ENCODE assay signal across 22 cellular contexts in genomic region chr2:42573256-42573655, GRCh38.
"Had no signal": no experiment of that assay in that cellular context is flagged by ENCODE, and none has a peak within 500 bp of the region (broad histone marks: within the 10 kb centered on the region; RNA-seq: fewer than 3 reads in every experiment).

No MANE protein-coding gene starts in this region.

- H3K4me2 ChIP-seq: KMS-11 had no signal

- H3K27ac ChIP-seq: brain microvascular endothelial cell, cardiac muscle cell, KMS-11 had no signal

- H3K27ac Mint-ChIP-seq: activated naive CD4-positive, alpha-beta T cell treated with anti-CD3 and anti-CD28 coated beads, Interleukin-2, amount 50 U/mL, for 72 hours; activated naive CD8-positive, alpha-beta T cell treated with anti-CD3 and anti-CD28 coated beads, Interleukin-2, amount 50 U/mL, for 24 hours; activated T-helper 17 cell treated with anti-CD3 and anti-CD28 coated beads, Interleukin-2, amount 50 U/mL, for 72 hours had no signal

- H3K27me3 Mint-ChIP-seq: activated naive CD8-positive, alpha-beta T cell treated with anti-CD3 and anti-CD28 coated beads, Interleukin-2, amount 50 U/mL, for 24 hours; activated T-helper 17 cell treated with anti-CD3 and anti-CD28 coated beads, Interleukin-2, amount 50 U/mL, for 72 hours had no signal

- H3K4me3 Mint-ChIP-seq: activated naive CD8-positive, alpha-beta T cell treated with anti-CD3 and anti-CD28 coated beads, Interleukin-2, amount 50 U/mL, for 24 hours; activated T-helper 17 cell treated with anti-CD3 and anti-CD28 coated beads, Interleukin-2, amount 50 U/mL, for 72 hours had no signal

- H3K9ac ChIP-seq: KMS-11 had no signal

- ATAC-seq: activated naive CD4-positive, alpha-beta T cell treated with anti-CD3 and anti-CD28 coated beads, Interleukin-2, amount 50 U/mL, for 72 hours; activated naive CD8-positive, alpha-beta T cell treated with anti-CD3 and anti-CD28 coated beads, Interleukin-2, amount 50 U/mL, for 24 hours; activated T-helper 17 cell treated with anti-CD3 and anti-CD28 coated beads, Interleukin-2, amount 50 U/mL, for 72 hours; PC-3 had no signal

- H3K4me3 ChIP-seq: cardiac muscle cell had no signal

- H3K9me3 Mint-ChIP-seq: activated naive CD4-positive, alpha-beta T cell treated with anti-CD3 and anti-CD28 coated beads, Interleukin-2, amount 50 U/mL, for 72 hours; activated naive CD8-positive, alpha-beta T cell treated with anti-CD3 and anti-CD28 coated beads, Interleukin-2, amount 50 U/mL, for 24 hours; activated T-helper 17 cell treated with anti-CD3 and anti-CD28 coated beads, Interleukin-2, amount 50 U/mL, for 72 hours had no signal

- DNase-seq: activated CD4-positive, alpha-beta T cell treated with anti-CD3 and anti-CD28 coated beads for 48 hours; activated CD4-positive, alpha-beta T cell treated with anti-CD3 and anti-CD28 coated beads, Interleukin-2, amount 50 U/mL, for 4 hours; activated CD4-positive, CD25-positive, alpha-beta regulatory T cell treated with anti-CD3 and anti-CD28 coated beads, Interleukin-2, amount 50 U/mL, for 72 hours; activated CD8-positive, alpha-beta memory T cell treated with anti-CD3 and anti-CD28 coated beads for 24 hours; activated naive CD8-positive, alpha-beta T cell treated with anti-CD3 and anti-CD28 coated beads, Interleukin-2, amount 50 U/mL, for 24 hours; activated T-cell treated with anti-CD3 and anti-CD28 coated beads, Interleukin-2, amount 50 U/mL, for 48 hours; amygdala; brain microvascular endothelial cell; MM.1S; NCI-H1105 treated with DMSO at 0.1 percent for 48 hours; NCI-H1436 treated with DMSO at 0.1 percent for 48 hours; NCI-H187 treated with DMSO at 0.1 percent for 48 hours; NCI-H2081 treated with DMSO at 0.1 percent for 48 hours; NCI-H446; NCI-H524; PC-3; SIG-M5; T-helper 1 cell had no signal

- H3K27me3 ChIP-seq: brain microvascular endothelial cell, cardiac muscle cell had no signal
